In the genomic region with DNA sequence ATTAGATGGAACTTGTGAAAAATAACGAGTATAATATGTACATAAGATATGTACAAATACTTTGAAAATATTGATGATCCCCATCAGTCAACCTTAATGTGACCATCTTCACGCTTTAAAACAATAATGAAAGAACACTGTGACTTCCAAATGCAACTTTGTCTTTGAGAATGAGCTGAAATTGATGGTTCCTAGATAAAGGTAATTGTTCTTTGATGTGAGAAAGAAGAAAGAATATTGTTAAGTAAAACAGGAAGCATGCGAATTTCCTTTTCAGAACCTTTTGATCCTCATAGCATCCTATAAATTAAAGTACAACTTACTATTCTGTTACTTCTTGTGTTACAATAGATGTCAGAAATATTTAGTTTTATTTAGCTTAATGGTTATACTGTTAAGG, we compare ENCODE assay signal across 28 cellular contexts. TPM values are rescaled to one million over a fixed set of nuclear protein-coding genes. Genes with fewer than 3 reads are reported as not detected.
"Had no signal": no experiment of that assay in that cellular context is flagged by ENCODE, and none has a peak within 500 bp of the region (broad histone marks: within the 10 kb centered on the region; RNA-seq: fewer than 3 reads in every experiment).

No MANE protein-coding gene starts in this region.

- H3K36me3 ChIP-seq: left ventricle myocardium inferior, lower lobe of right lung, spleen, stomach, thoracic aorta, transverse colon had no signal

- H3K27ac Mint-ChIP-seq: naive B cell, nephron progenitor cell had no signal

- H3K4me3 ChIP-seq: dorsolateral prefrontal cortex, hepatocyte, left ventricle myocardium inferior, lower lobe of right lung, spleen, stomach, thoracic aorta, transverse colon had no signal

- ATAC-seq: left cardiac atrium, lower lobe of right lung, sciatic nerve had no signal

- H3K27ac ChIP-seq: dorsolateral prefrontal cortex, hepatocyte, left ventricle myocardium inferior, lower lobe of right lung, spleen, stomach, thoracic aorta, transverse colon had no signal

- H3K9me3 Mint-ChIP-seq: nephron progenitor cell had no signal

- H3K4me3 Mint-ChIP-seq: naive B cell, nephron progenitor cell had no signal

- H3K4me1 Mint-ChIP-seq: naive B cell, nephron progenitor cell had no signal

- H3K27me3 ChIP-seq: dorsolateral prefrontal cortex, hepatocyte, spleen, stomach, transverse colon had no signal

- H3K9me3 ChIP-seq: left ventricle myocardium inferior, lower lobe of right lung, spleen, stomach, thoracic aorta, transverse colon had no signal

- DNase-seq: cortex of kidney; dorsolateral prefrontal cortex; effector CD8-positive, alpha-beta T cell; foreskin melanocyte; head of caudate nucleus; kidney; left cardiac atrium; left ventricle myocardium inferior; lower lobe of right lung; mesenchymal stem cell; midbrain; naive B cell; nephron progenitor cell; spleen; stimulated activated CD4-positive, alpha-beta T cell treated with anti-CD3 and anti-CD28 coated beads, Interleukin-15, amount 100 ng/mL, for 24 hours; stimulated activated CD4-positive, alpha-beta T cell treated with anti-CD3 and anti-CD28 coated beads, Interleukin-1b, Interleukin-23, amount 100 ng/mL, for 48 hours; stimulated activated CD4-positive, alpha-beta T cell treated with anti-CD3 and anti-CD28 coated beads, Interleukin-4, amount 100 ng/mL, for 4 hours; stomach; substantia nigra; transverse colon had no signal

- H3K4me1 ChIP-seq: left ventricle myocardium inferior, lower lobe of right lung, spleen, stomach, transverse colon had no signal

- H3K36me3 Mint-ChIP-seq: naive B cell had no signal

RNA-seq across cellular contexts. Expression of gene IL2, which starts 22.2 kb away (rescaled TPM):
- total RNA-seq: hepatocyte, kidney, left cardiac atrium, left ventricle myocardium inferior, lower lobe of right lung, omental fat pad, pulmonary artery endothelial cell, sciatic nerve, skeletal muscle tissue, thoracic aorta, transverse colon had no signal
- polyA plus RNA-seq: esophagus, hepatocyte, stomach had no signal

RNA-seq across cellular contexts. Expression of gene ADAD1, which starts 55.5 kb away (rescaled TPM):
- total RNA-seq: hepatocyte, kidney, left cardiac atrium, left ventricle myocardium inferior, lower lobe of right lung, omental fat pad, pulmonary artery endothelial cell, sciatic nerve, skeletal muscle tissue, spleen, stomach, thoracic aorta, transverse colon, ureter had no signal
- polyA plus RNA-seq: esophagus, hepatocyte, spleen, stomach had no signal
